ENCODE assay signal across 8 cellular contexts in genomic region chr17:82236142-82236971, GRCh38. TPM values are rescaled to one million over a fixed set of nuclear protein-coding genes. Genes with fewer than 3 reads are reported as not detected.
DNase-seq lines count a peak whose midpoint lies in the region; ATAC-seq and TF ChIP-seq lines count a peak whose summit lies in the region.

No MANE protein-coding gene starts in this region.

- DNase-seq in CD1c-positive myeloid dendritic cell (ENCODE audit: extremely low spot score) (peak; percentile 79), T follicular helper cell (ENCODE audit: low read depth) (peak; percentile 60), adrenal gland (peak; percentile 67 to 92 (median 81)), left cardiac atrium (peak; percentile 72)

- 27 to 87% (median 28%) methylated on average over 3 to 44 of the region's 44 CpGs for WGBS in adrenal gland, 4 donors

- no peaks in the 10 kb centered on the region for H3K27me3 ChIP-seq in adrenal gland
- no peaks in the 10 kb centered on the region for H3K27me3 ChIP-seq in skeletal muscle satellite cell (ENCODE audit: control insufficient read depth, insufficient read depth, low read length)

- no peak overlapping the region for H3K4me3 ChIP-seq in adrenal gland
- no peak overlapping the region for H3K4me3 ChIP-seq in skeletal muscle satellite cell (ENCODE audit: low read length)

- H3K9ac ChIP-seq in skeletal muscle satellite cell (ENCODE audit: low read depth, low read length), result peak overlapping the region; percentile 12

- peak; percentile 6 to 16 for ATAC-seq in left cardiac atrium
- ATAC-seq in GM19328 (IDR thresholded peaks at IDR 0.05; ENCODE audit: unreplicated experiment), result no peak
- ATAC-seq in GM19324 (IDR thresholded peaks at IDR 0.05; ENCODE audit: low FRiP score, unreplicated experiment), result no peak

- H3K27me3 Mint-ChIP-seq in IgD-negative memory B cell, result no peaks in the 10 kb centered on the region

- intact Hi-C loops in adrenal gland (cut with DNase I), result loop anchor here in 1 of 2 donors (5.0 kb wide), 1 partner anchor 86 kb away; no protein-coding TSS in a partner anchor
- intact Hi-C loops in left cardiac atrium (cut with DNase I), result loop anchor here (2.0 to 5.0 kb wide), 3 partner anchors 36 to 86 kb away; partner anchors contain the start of gene CSNK1D (in 1 of the 2)

- peak overlapping the region in 2 of 3 donors; percentile 74 to 92 for H3K27ac Mint-ChIP-seq in IgD-negative memory B cell

- peaks cover 10 to 30% (median 16%) of the 10 kb centered on the region in 3 donors for H3K4me1 Mint-ChIP-seq in IgD-negative memory B cell

- peak; percentile 92 to 95 (median 92) for TF ChIP-seq CTCF in adrenal gland (IDR thresholded peaks at IDR 0.05)

- no peak for TF ChIP-seq POLR2A in adrenal gland (IDR thresholded peaks at IDR 0.05)

- peak overlapping the region in 2 of 5 donors; percentile 29 to 60 for H3K27ac ChIP-seq in adrenal gland

- H3K9me3 ChIP-seq in adrenal gland (replicated peaks in 1 of 3) (no peaks in the 10 kb centered on the region), skeletal muscle satellite cell (replicated peaks; ENCODE audit: low read length) (no peaks in the 10 kb centered on the region)

- peaks cover 2% of the 10 kb centered on the region for H3K36me3 Mint-ChIP-seq in IgD-negative memory B cell

- peak overlapping the region; percentile 40 for H3K4me2 ChIP-seq in skeletal muscle satellite cell (ENCODE audit: low read length)

- peaks cover 33 to 60% of the 10 kb centered on the region in 2 donors for H3K4me1 ChIP-seq in adrenal gland (replicated peaks in 1 of 2)
- H3K4me1 ChIP-seq in skeletal muscle satellite cell (ENCODE audit: control insufficient read depth, insufficient read depth, low read length), result peaks cover 88% of the 10 kb centered on the region

- peak overlapping the region in 1 of 4 donors; percentile 67 for H3K4me3 Mint-ChIP-seq in IgD-negative memory B cell

- H3K36me3 ChIP-seq in adrenal gland (replicated peaks in 1 of 2) (peaks cover 0 to 13% of the 10 kb centered on the region in 2 donors), skeletal muscle satellite cell (ENCODE audit: insufficient read depth, low read length) (peaks cover 74% of the 10 kb centered on the region)

- H3K9me3 Mint-ChIP-seq in IgD-negative memory B cell, result no peaks in the 10 kb centered on the region

RNA-seq across cellular contexts. Expression of gene SLC16A3, which starts 7.5 kb away (rescaled TPM):
- polyA plus RNA-seq in IgD-negative memory B cell (3.7 TPM), adrenal gland (10 to 100 TPM in 2 of 3 donors, 1 to 10 TPM in 1; 2.7 to 14.4 (median 10.5) TPM)
- total RNA-seq in adrenal gland (10 to 100 TPM; 21.9 to 58.6 (median 40.1) TPM), left cardiac atrium (10 to 100 TPM; 18.4 to 35.7 TPM)
- 265 and 305 TPM in 2 replicates for total RNA-seq in skeletal muscle satellite cell (2012; rRNA removed)

RNA-seq across cellular contexts. Expression of gene CCDC57, which starts 23.7 kb away (rescaled TPM):
- polyA plus RNA-seq in IgD-negative memory B cell (34.1 TPM), adrenal gland (100 to 1,000 TPM in 2 of 3 donors, 1 to 10 TPM in 1; 7.1 to 275 (median 129) TPM)
- total RNA-seq in adrenal gland (10 to 100 TPM; 14.7 to 51.3 (median 28.8) TPM), left cardiac atrium (10 to 100 TPM; 11.9 to 17.2 TPM)
- 15.9 and 22.3 TPM in 2 replicates for total RNA-seq in skeletal muscle satellite cell (2012; rRNA removed)

RNA-seq across cellular contexts. Expression of gene CSNK1D, which starts 37.1 kb away (rescaled TPM):
- polyA plus RNA-seq in IgD-negative memory B cell (78.3 TPM), adrenal gland (100 to 1,000 TPM; 126 to 171 (median 153) TPM)
- total RNA-seq in adrenal gland (100 to 1,000 TPM in 4 of 8 donors, 10 to 100 TPM in 4; 49.8 to 185 (median 97.4) TPM), left cardiac atrium (10 to 100 TPM; 63.6 to 88.2 TPM)
- 51.3 and 52.7 TPM in 2 replicates for total RNA-seq in skeletal muscle satellite cell (2012; rRNA removed)

Comparison
In these comparisons a context has a peak if more than half of its experiments do, and no peak if none do; other contexts are left out.
1. ATAC-seq: peak in left cardiac atrium (2 of 2); none in GM19328 (single experiment) and GM19324 (single experiment).
2. Peak in every context shown above with its lines, with median percentiles within 50 percentile points of each other: DNase-seq.